In genomic region chr12:120468271-120468845, GRCh38 we compare ENCODE assay signal across 1 cellular context.
A peak's percentile ranks its signal among the peaks of the same experiment; 100 is the strongest.
TF ChIP-seq lines count a peak whose summit lies in the region.

No MANE protein-coding gene starts in this region.

TF ChIP-seq in HepG2, 621 proteins besides CTCF, POLR2A, EP300 and RAD21 (continued from another document and continues in another):
- TF ChIP-seq ARID4A (CRISPR knock-in tag; IDR thresholded peaks at IDR 0.05; ENCODE audit: borderline replicate concordance) (peak; percentile 59), HBP1 (CRISPR knock-in tag; IDR thresholded peaks at IDR 0.05; ENCODE audit: low read depth) (no peak; the same call in 1 of the 2 replicates), PRMT3 (CRISPR knock-in tag; IDR thresholded peaks at IDR 0.05; ENCODE audit: borderline replicate concordance, low read depth) (no peak), ZNF317 (CRISPR knock-in tag; IDR thresholded peaks at IDR 0.05) (no peak), ZBTB25 (CRISPR knock-in tag; IDR thresholded peaks at IDR 0.05) (no peak), SCMH1 (CRISPR knock-in tag; IDR thresholded peaks at IDR 0.05; ENCODE audit: borderline replicate concordance) (no peak), ZFX (CRISPR knock-in tag; IDR thresholded peaks at IDR 0.05; ENCODE audit: low read depth) (0 out of 2 replicates have a peak, but pooled peaks have one; percentile 49), ZNF713 (CRISPR knock-in tag; IDR thresholded peaks at IDR 0.05) (no peak), ZFP91 (CRISPR knock-in tag; IDR thresholded peaks at IDR 0.05; ENCODE audit: borderline replicate concordance) (no peak), E2F5 (CRISPR knock-in tag; conservative IDR thresholded peaks at IDR 0.05) (0 out of 2 replicates have a peak, but pooled peaks have one; percentile 1), ZXDC (CRISPR knock-in tag; IDR thresholded peaks at IDR 0.05) (0 out of 2 replicates have a peak, but pooled peaks have one; percentile 22), TBX2 (CRISPR knock-in tag; IDR thresholded peaks at IDR 0.05; ENCODE audit: borderline replicate concordance) (no peak), HMG20B (CRISPR knock-in tag; conservative IDR thresholded peaks at IDR 0.05) (no peak), ZNF17 (CRISPR knock-in tag; IDR thresholded peaks at IDR 0.05) (no peak), ZNF441 (CRISPR knock-in tag; IDR thresholded peaks at IDR 0.05; ENCODE audit: borderline replicate concordance) (no peak), MYNN (CRISPR knock-in tag; IDR thresholded peaks at IDR 0.05; ENCODE audit: low read depth) (no peak), ZSCAN31 (CRISPR knock-in tag; IDR thresholded peaks at IDR 0.05; ENCODE audit: low read depth) (no peak), ZBED4 (CRISPR knock-in tag; IDR thresholded peaks at IDR 0.05; ENCODE audit: borderline replicate concordance) (no peak), ZNF143 (CRISPR knock-in tag; IDR thresholded peaks at IDR 0.05) (0 out of 2 replicates have a peak, but pooled peaks have one; percentile 12), UBTF (CRISPR knock-in tag; IDR thresholded peaks at IDR 0.05) (0 out of 2 replicates have a peak, but pooled peaks have one; percentile 19), XRCC5 (optimal IDR thresholded peaks at IDR 0.05; ENCODE audit: low read length) (peak; percentile 46), TAF15 (IDR thresholded peaks at IDR 0.05; ENCODE audit: low read depth, low read length, poor library complexity, severe bottlenecking) (no peak), CEBPZ (IDR thresholded peaks at IDR 0.05; ENCODE audit: low read length) (no peak), CBFB (CRISPR knock-in tag; IDR thresholded peaks at IDR 0.05) (no peak), SAP130 (CRISPR knock-in tag; IDR thresholded peaks at IDR 0.05; ENCODE audit: low read depth) (peak; percentile 60), ATF1 (CRISPR knock-in tag; IDR thresholded peaks at IDR 0.05) (no peak), MNT (IDR thresholded peaks at IDR 0.05) (no peak), PTBP1 (IDR thresholded peaks at IDR 0.05; ENCODE audit: low read depth, low read length, poor library complexity, severe bottlenecking) (no peak), FOXM1 (CRISPR knock-in tag; IDR thresholded peaks at IDR 0.05) (no peak), ZNF530 (CRISPR knock-in tag; IDR thresholded peaks at IDR 0.05; ENCODE audit: low read depth) (no peak)
